Comparison of ENCODE assay signal across 20 cellular contexts in genomic region chr16:25224731-25225319, GRCh38. TPM values are rescaled to one million over a fixed set of nuclear protein-coding genes. Genes with fewer than 3 reads are reported as not detected.
"Had no signal": no experiment of that assay in that cellular context is flagged by ENCODE, and none has a peak within 500 bp of the region (broad histone marks: within the 10 kb centered on the region; RNA-seq: fewer than 3 reads in every experiment).

No MANE protein-coding gene starts in this region.

- H3K27me3 Mint-ChIP-seq: activated CD4-positive, alpha-beta T cell treated with anti-CD3 and anti-CD28 coated beads for 36 hours; stimulated activated naive CD8-positive, alpha-beta T cell treated with anti-CD3 and anti-CD28 coated beads, Interleukin-15, amount 100 ng/mL, for 72 hours had no signal

- H3K36me3 Mint-ChIP-seq: activated naive CD8-positive, alpha-beta T cell treated with anti-CD3 and anti-CD28 coated beads, Interleukin-2, amount 10 ng/mL, durations not matched to agents 7 days and 5 days; mesothelial cell of epicardium; natural killer cell; WTC11 had no signal

- H3K27ac Mint-ChIP-seq: activated CD4-positive, alpha-beta T cell treated with anti-CD3 and anti-CD28 coated beads for 36 hours; activated naive CD8-positive, alpha-beta T cell treated with anti-CD3 and anti-CD28 coated beads, Interleukin-2, amount 10 ng/mL, durations not matched to agents 7 days and 5 days; mesothelial cell of epicardium; natural killer cell; stimulated activated naive CD8-positive, alpha-beta T cell treated with anti-CD3 and anti-CD28 coated beads, Interleukin-15, amount 100 ng/mL, for 72 hours; WTC11 had no signal

- FAIRE-seq: bronchial epithelial cell, kidney had no signal

- H3K9me3 Mint-ChIP-seq: activated naive CD8-positive, alpha-beta T cell treated with anti-CD3 and anti-CD28 coated beads, Interleukin-2, amount 10 ng/mL, durations not matched to agents 7 days and 5 days; activated T-cell treated with anti-CD3 and anti-CD28 coated beads, Interleukin-2, amount 50 U/mL, for 4 hours; mesothelial cell of epicardium; natural killer cell; stimulated activated naive CD8-positive, alpha-beta T cell treated with anti-CD3 and anti-CD28 coated beads, Interleukin-15, amount 100 ng/mL, for 72 hours; WTC11 had no signal

- H3K4me1 Mint-ChIP-seq: mesothelial cell of epicardium had no signal

- DNase-seq: cortex of kidney had no signal

- H3K4me3 Mint-ChIP-seq: activated CD4-positive, alpha-beta T cell treated with anti-CD3 and anti-CD28 coated beads for 36 hours; activated naive CD8-positive, alpha-beta T cell treated with anti-CD3 and anti-CD28 coated beads, Interleukin-2, amount 10 ng/mL, durations not matched to agents 7 days and 5 days; activated T-cell treated with anti-CD3 and anti-CD28 coated beads, Interleukin-2, amount 50 U/mL, for 4 hours; mesothelial cell of epicardium; natural killer cell had no signal

RNA-seq across cellular contexts. Expression of gene AQP8, which starts 8.1 kb away (rescaled TPM):
- total RNA-seq: activated CD4-positive, alpha-beta T cell treated with anti-CD3 and anti-CD28 coated beads for 36 hours; activated naive CD8-positive, alpha-beta T cell treated with anti-CD3 and anti-CD28 coated beads, Interleukin-2, amount 10 ng/mL, durations not matched to agents 7 days and 5 days; bronchial epithelial cell; cerebellum; fibroblast of lung; glomerular endothelial cell; kidney; left lung; lung; mesothelial cell of epicardium; ovary; right cardiac atrium; skeletal muscle tissue; T-helper 1 cell treated with Interleukin-12 subunit alpha and Interleukin-12 subunit beta and Interleukin-4 antibody, amounts not matched to agents 30 ng/mL and 1 ng/mL, for 36 hours; urinary bladder had no signal
- polyA plus RNA-seq: fibroblast of lung, right cardiac atrium, urinary bladder had no signal
